In the genomic region with DNA sequence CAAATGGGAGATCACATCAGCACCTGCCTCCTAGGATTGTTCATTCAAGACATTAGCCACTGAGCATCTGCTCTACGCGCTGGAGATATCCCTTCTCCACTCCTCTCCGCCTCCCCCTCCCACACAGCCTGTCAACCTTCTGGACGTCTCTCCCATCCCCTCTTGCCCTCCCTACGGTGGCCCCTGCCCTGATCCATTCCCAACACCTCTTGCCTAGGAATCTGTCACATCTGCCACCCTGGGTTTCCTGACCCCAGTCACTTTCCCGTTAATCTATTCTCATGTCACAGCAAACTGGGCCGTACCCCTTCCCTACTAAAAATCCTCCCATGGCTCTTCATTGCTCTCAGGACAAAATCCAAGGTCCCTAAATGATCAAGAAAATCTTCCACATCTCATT, we compare ENCODE assay signal across 9 cellular contexts. TPM values are rescaled to one million over a fixed set of nuclear protein-coding genes. Genes with fewer than 3 reads are reported as not detected.
DNase-seq lines count a peak whose midpoint lies in the region; ATAC-seq and TF ChIP-seq lines count a peak whose summit lies in the region.
"Had no signal": no experiment of that assay in that cellular context is flagged by ENCODE, and none has a peak within 500 bp of the region (broad histone marks: within the 10 kb centered on the region; RNA-seq: fewer than 3 reads in every experiment).

No MANE protein-coding gene starts in this region.

- H3K36me3 ChIP-seq in BLaER1 treated with 17β-estradiol and CSF1 and Interleukin-3, amounts not matched to agents 10 nM and 100 nM, result peaks cover 24 to 42% (median 34%) of the 10 kb centered on the region in 11 experiments; a peak in 21 of 22 replicates
- H3K36me3 ChIP-seq in esophagus (ENCODE audit: control insufficient read depth in 2 of 2, insufficient read depth in 2 of 2, low read length in 1 of 2) (peaks cover 9 to 22% of the 10 kb centered on the region in 2 donors), neural progenitor cell (peaks cover under 1% of the 10 kb centered on the region)

- DNase-seq in NCI-H2227 treated with DMSO at 0.1 percent for 48 hours (lab: John Stamatoyannopoulos, UW), result peak; percentile 89
- DNase-seq in neural progenitor cell (ENCODE audit: low spot score), result peak; percentile 24
- no peak for DNase-seq in NCI-H226
- no peak for DNase-seq in HCEC 1CT

- peak overlapping the region in 2 of 11 experiments; percentile 30 to 55; a peak in 5 of 22 replicates for H3K27ac ChIP-seq in BLaER1 treated with 17β-estradiol and CSF1 and Interleukin-3, amounts not matched to agents 10 nM and 100 nM
- H3K27ac ChIP-seq in esophagus (ENCODE audit: low read depth in 2 of 2, low read length in 1 of 2), result peak overlapping the region in 1 of 2 donors; percentile 29
- H3K27ac ChIP-seq in neural progenitor cell, result no peak overlapping the region

- H3K9me3 ChIP-seq in BLaER1 treated with 17β-estradiol and CSF1 and Interleukin-3, amounts not matched to agents 10 nM and 100 nM (replicated peaks in 1 of 11), result no peaks in the 10 kb centered on the region
- H3K9me3 ChIP-seq in esophagus (ENCODE audit: control insufficient read depth in 2 of 2, insufficient read depth in 1 of 2, low read depth in 1 of 2, low read length in 1 of 2) (no peaks in the 10 kb centered on the region), neural progenitor cell (ENCODE audit: low read depth) (no peaks in the 10 kb centered on the region)

- peaks cover 5% of the 10 kb centered on the region for H3K79me2 ChIP-seq in neural progenitor cell (ENCODE audit: low read depth)

- WGBS in esophagus, 2 donors, result 18 to 34% methylated on average over 7 of the region's 7 CpGs

- H3K4me3 Mint-ChIP-seq in neural progenitor cell, result no peak overlapping the region

- H3K27me3 ChIP-seq in BLaER1 treated with 17β-estradiol and CSF1 and Interleukin-3, amounts not matched to agents 10 nM and 100 nM, result no peaks in the 10 kb centered on the region
- H3K27me3 ChIP-seq in esophagus (ENCODE audit: control insufficient read depth in 1 of 2, insufficient read depth in 2 of 2, low read length in 2 of 2) (no peaks in the 10 kb centered on the region), neural progenitor cell (no peaks in the 10 kb centered on the region)

- no peak overlapping the region for H3K27ac Mint-ChIP-seq in neural progenitor cell

- H4K20me1 ChIP-seq in BLaER1 treated with 17β-estradiol and CSF1 and Interleukin-3, amounts not matched to agents 10 nM and 100 nM, result peaks cover 0 to 28% (median 13%) of the 10 kb centered on the region in 11 experiments; a peak in 15 of 22 replicates
- peaks cover 2% of the 10 kb centered on the region for H4K20me1 ChIP-seq in neural progenitor cell (ENCODE audit: low read depth)

- peak overlapping the region; percentile 63 to 79 (median 68) for H3K4me3 ChIP-seq in BLaER1 treated with 17β-estradiol and CSF1 and Interleukin-3, amounts not matched to agents 10 nM and 100 nM
- peak overlapping the region; percentile 69 to 79 for H3K4me3 ChIP-seq in esophagus (ENCODE audit: low read depth in 1 of 2, low read length in 2 of 2)
- H3K4me3 ChIP-seq in neural progenitor cell, result peak overlapping the region; percentile 81

- peak overlapping the region; percentile 62 to 86 (median 73) for H3K4me2 ChIP-seq in BLaER1 treated with 17β-estradiol and CSF1 and Interleukin-3, amounts not matched to agents 10 nM and 100 nM
- peak overlapping the region; percentile 95 for H3K4me2 ChIP-seq in neural progenitor cell

- H3K9ac ChIP-seq in BLaER1 treated with 17β-estradiol and CSF1 and Interleukin-3, amounts not matched to agents 10 nM and 100 nM, result peak overlapping the region; percentile 53 to 78 (median 75); a peak in 20 of 22 replicates
- H3K9ac ChIP-seq in neural progenitor cell, result peak overlapping the region; percentile 53

- ATAC-seq in HG02884 (IDR thresholded peaks at IDR 0.05; ENCODE audit: unreplicated experiment) (no peak), GM21737 (IDR thresholded peaks at IDR 0.05; ENCODE audit: unreplicated experiment) (no peak)

- peaks cover 11% of the 10 kb centered on the region for H3F3A ChIP-seq in neural progenitor cell (ENCODE audit: low read depth)

- no peaks in the 10 kb centered on the region for H3K9me3 Mint-ChIP-seq in neural progenitor cell

- TF ChIP-seq CTCF in neural progenitor cell (IDR thresholded peaks at IDR 0.05), result no peak

- H3K4me1 Mint-ChIP-seq in neural progenitor cell, result no peaks in the 10 kb centered on the region

- H2AFZ ChIP-seq in neural progenitor cell (replicated peaks), result no peak overlapping the region

- H3K27me3 Mint-ChIP-seq in neural progenitor cell (ENCODE audit: insufficient read depth, low read depth), result peaks cover 5% of the 10 kb centered on the region

- peaks cover 16% of the 10 kb centered on the region for H3K36me3 Mint-ChIP-seq in neural progenitor cell

- H3K4me1 ChIP-seq in BLaER1 treated with 17β-estradiol and CSF1 and Interleukin-3, amounts not matched to agents 10 nM and 100 nM, result peaks cover 7 to 26% (median 14%) of the 10 kb centered on the region in 10 experiments; a peak in 18 of 20 replicates
- H3K4me1 ChIP-seq in esophagus (ENCODE audit: control insufficient read depth in 2 of 2, insufficient read depth in 2 of 2, low read length in 1 of 2) (peaks cover 7 to 8% of the 10 kb centered on the region in 2 donors), neural progenitor cell (no peaks in the 10 kb centered on the region)

RNA-seq across cellular contexts. Expression of gene DYRK1B, which starts 10.3 kb away (rescaled TPM):
- polyA plus RNA-seq in esophagus, result 10 to 100 TPM in 1 of 2 donors, 1 to 10 TPM in 1; 6.8 to 13.0 TPM
- total RNA-seq in neural progenitor cell (ENCODE audit: low replicate concordance), result 7.8 and 26.8 TPM in 2 replicates

RNA-seq across cellular contexts. Expression of gene FBL, which starts 22.5 kb away (rescaled TPM):
- polyA plus RNA-seq in esophagus, result 100 to 1,000 TPM; 174 to 366 TPM
- 386 and 428 TPM in 2 replicates for total RNA-seq in neural progenitor cell (ENCODE audit: low replicate concordance)

RNA-seq across cellular contexts. Expression of gene LEUTX, which starts 45.0 kb away (rescaled TPM):
- polyA plus RNA-seq in esophagus, result under 1 TPM in 1 of 2 donors, not detected in 1; 0.06 TPM
- total RNA-seq in neural progenitor cell (ENCODE audit: low replicate concordance), result not detected in 2 replicates
- total RNA-seq: Daoy had no signal

Comparison
In these comparisons a context has a peak if more than half of its experiments do, and no peak if none do; other contexts are left out.
1. DNase-seq: peak in NCI-H2227 treated with DMSO at 0.1 percent for 48 hours (single experiment) and neural progenitor cell (single experiment); none in NCI-H226 (single experiment) and HCEC 1CT (single experiment).
2. Peak in every context shown above with its lines, with median percentiles within 50 percentile points of each other: H3K4me3 ChIP-seq.